Comparison of ENCODE assay signal across 28 cellular contexts in the genomic region with DNA sequence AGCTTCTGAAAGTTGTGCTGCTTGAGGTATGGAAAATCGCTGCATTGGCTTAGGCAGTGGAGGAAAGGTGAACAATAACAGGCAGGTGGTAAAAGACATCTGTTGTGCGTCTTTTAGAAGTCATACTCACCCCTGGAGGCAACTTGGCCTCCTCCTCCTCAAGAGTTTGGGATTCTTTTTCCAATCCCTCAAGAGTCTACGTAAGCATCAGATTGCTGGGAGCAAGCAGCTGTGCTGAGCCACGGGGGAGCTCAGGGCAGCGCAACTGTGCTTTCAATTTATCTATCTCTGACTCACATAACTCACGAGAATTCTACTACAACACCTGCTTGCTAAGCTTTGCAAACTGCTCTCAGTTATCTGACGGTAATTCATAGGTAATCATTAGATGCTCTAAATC. TPM values are rescaled to one million over a fixed set of nuclear protein-coding genes. Genes with fewer than 3 reads are reported as not detected.
"Had no signal": no experiment of that assay in that cellular context is flagged by ENCODE, and none has a peak within 500 bp of the region (broad histone marks: within the 10 kb centered on the region; RNA-seq: fewer than 3 reads in every experiment).

No MANE protein-coding gene starts in this region.

- H3K36me3 ChIP-seq: breast epithelium, heart left ventricle, neutrophil, suprapubic skin, tibial artery had no signal

- H3K27me3 ChIP-seq: suprapubic skin, tibial artery had no signal

- H2AFZ ChIP-seq: parathyroid adenoma had no signal

- H3K27ac ChIP-seq: breast epithelium, heart left ventricle, neutrophil, parathyroid adenoma, psoas muscle, suprapubic skin, tibial artery had no signal

- H3K9me3 ChIP-seq: breast epithelium, heart left ventricle, neutrophil, psoas muscle, suprapubic skin, tibial artery had no signal

- H3K79me2 ChIP-seq: parathyroid adenoma had no signal

- DNase-seq: activated B cell treated with CpG ODN at 0.5 μM for 24 hours; activated CD8-positive, alpha-beta memory T cell treated with anti-CD3 and anti-CD28 coated beads, Interleukin-2, amount 10 ng/mL, durations not matched to agents 7 days and 5 days; activated CD8-positive, alpha-beta T cell treated with anti-CD3 and anti-CD28 coated beads, Interleukin-2, amount 10 ng/mL, durations not matched to agents 7 days and 5 days; activated naive CD4-positive, alpha-beta T cell; activated T-cell treated with anti-CD3 and anti-CD28 coated beads, Interleukin-2, amount 50 U/mL, for 72 hours; central memory CD4-positive, alpha-beta T cell; heart left ventricle; hypothalamus; immature natural killer cell; kidney; left colon; mammary epithelial cell; naive B cell; nephron progenitor cell; psoas muscle; stimulated activated CD4-positive, alpha-beta T cell treated with anti-CD3 and anti-CD28 coated beads, Interleukin-15, amount 100 ng/mL, for 24 hours; stimulated activated CD4-positive, alpha-beta T cell treated with anti-CD3 and anti-CD28 coated beads, Interleukin-2, amount 100 ng/mL, for 24 hours; stimulated activated naive CD4-positive, alpha-beta T cell; tibial artery had no signal

- H3K4me3 ChIP-seq: breast epithelium, heart left ventricle, psoas muscle, suprapubic skin, tibial artery had no signal

- H3K4me1 ChIP-seq: breast epithelium, heart left ventricle, parathyroid adenoma, psoas muscle, suprapubic skin, tibial artery had no signal

- H3K9ac ChIP-seq: parathyroid adenoma had no signal

- ATAC-seq: activated CD8-positive, alpha-beta memory T cell treated with anti-CD3 and anti-CD28 coated beads, Interleukin-2, amount 10 ng/mL, durations not matched to agents 7 days and 5 days; activated CD8-positive, alpha-beta T cell treated with anti-CD3 and anti-CD28 coated beads, Interleukin-2, amount 10 ng/mL, durations not matched to agents 7 days and 5 days; activated naive CD4-positive, alpha-beta T cell treated with anti-CD3 and anti-CD28 coated beads, Interleukin-2, amount 50 U/mL, for 72 hours; activated T-cell treated with anti-CD3 and anti-CD28 coated beads, Interleukin-2, amount 50 U/mL, for 72 hours; heart left ventricle; left colon; psoas muscle had no signal

RNA-seq across cellular contexts. Expression of gene GPR119, which starts 9.9 kb away (rescaled TPM):
- polyA plus RNA-seq: endothelial cell of umbilical vein, esophagus, fibroblast of lung, heart left ventricle, immature natural killer cell, liver, mammary epithelial cell, psoas muscle had no signal
